7 cellular contexts compared by ENCODE assay signal in genomic region chr2:130181880-130182682, GRCh38. TPM values are rescaled to one million over a fixed set of nuclear protein-coding genes. Genes with fewer than 3 reads are reported as not detected.
A peak's percentile ranks its signal among the peaks of the same experiment; 100 is the strongest.
DNase-seq lines count a peak whose midpoint lies in the region; ATAC-seq, FAIRE-seq and TF ChIP-seq lines count a peak whose summit lies in the region.
"Not testable (repeated sequence)": the region's sequence is repeated elsewhere in the genome, so short reads cannot be mapped to it uniquely, and the experiment has no call there.

Gene MZT2B, plus strand, starts transcription at chr2:130182262. Its CDS starts 21 bp downstream, at chr2:130182283.

- peak; percentile 64 for FAIRE-seq in GM18507 (lab: Jason Lieb, UNC)

- peak within 1 kb of the TSS; percentile 82 to 90 for H3K27ac ChIP-seq in ascending aorta

- peak; percentile 79 for ATAC-seq in HG02973 (IDR thresholded peaks at IDR 0.05; ENCODE audit: unreplicated experiment)

- H3K36me3 Mint-ChIP-seq in T-helper 2 cell treated with Interferon-gamma antibody and Interleukin-4, amounts not matched to agents 5 μg/mL and 100 μg/mL, for 36 hours (ENCODE audit: low read depth): not testable (repeated sequence)

- H3K27me3 Mint-ChIP-seq in T-helper 2 cell treated with Interferon-gamma antibody and Interleukin-4, amounts not matched to agents 5 μg/mL and 100 μg/mL, for 36 hours (ENCODE audit: low read depth): not testable (repeated sequence)

- peak within 1 kb of the TSS; percentile 92 to 99 for H3K4me3 ChIP-seq in ascending aorta

- H3K9me3 ChIP-seq in ascending aorta: not testable (repeated sequence)

- not testable (repeated sequence) for H3K9me3 Mint-ChIP-seq in T-helper 2 cell treated with Interferon-gamma antibody and Interleukin-4, amounts not matched to agents 5 μg/mL and 100 μg/mL, for 36 hours

- peaks cover 9 to 11% of the 10 kb centered on the region in 2 donors for H3K4me1 ChIP-seq in ascending aorta

- DNase-seq in GM18507 (ENCODE audit: extremely low spot score, insufficient read length, low read depth) (peak; percentile 76), NCI-H1930 (lab: John Stamatoyannopoulos, UW) (peak; percentile 84 to 90), ascending aorta (ENCODE audit: low spot score in 2 of 2) (peak; percentile 44 to 90), hepatic stellate cell (ENCODE audit: low spot score) (peak; percentile 94), retina (peak; percentile 94)
- peak; percentile 93 for DNase-seq in T-helper 2 cell treated with Interferon-gamma antibody and Interleukin-4, amounts not matched to agents 5 μg/mL and 100 μg/mL, for 36 hours (ENCODE audit: low spot score)

- not testable (repeated sequence) for H3K4me1 Mint-ChIP-seq in T-helper 2 cell treated with Interferon-gamma antibody and Interleukin-4, amounts not matched to agents 5 μg/mL and 100 μg/mL, for 36 hours (ENCODE audit: low read depth)

- intact Hi-C loops in ascending aorta (cut with DNase I): loop anchor here (1.0 to 2.0 kb wide), 2 partner anchors 160 to 911 kb away; partner anchors contain the start of genes FAM168B and IMP4

- H3K27ac Mint-ChIP-seq in T-helper 2 cell treated with Interferon-gamma antibody and Interleukin-4, amounts not matched to agents 5 μg/mL and 100 μg/mL, for 36 hours: peak within 1 kb of the TSS; percentile 96

- H3K4me3 Mint-ChIP-seq in T-helper 2 cell treated with Interferon-gamma antibody and Interleukin-4, amounts not matched to agents 5 μg/mL and 100 μg/mL, for 36 hours: peak within 1 kb of the TSS; percentile 92

- not testable (repeated sequence) for H3K36me3 ChIP-seq in ascending aorta

- H3K27me3 ChIP-seq in ascending aorta: not testable (repeated sequence)

- peak; percentile 58 to 79 (median 68) for TF ChIP-seq CTCF in ascending aorta (IDR thresholded peaks at IDR 0.05)

RNA-seq across cellular contexts. Expression of gene MZT2B, which starts in this region (rescaled TPM):
- total RNA-seq in ascending aorta: 239 TPM

Comparison
In these comparisons a context has a peak if more than half of its experiments do, and no peak if none do; other contexts are left out.
1. Peak in every context shown above with its lines: DNase-seq, ATAC-seq, H3K4me3 ChIP-seq and H3K27ac ChIP-seq.